ENCODE assay signal across 17 cellular contexts in genomic region chr10:63673246-63673645, GRCh38.
DNase-seq lines count a peak whose midpoint lies in the region; ATAC-seq and TF ChIP-seq lines count a peak whose summit lies in the region.
"Had no signal": no experiment of that assay in that cellular context is flagged by ENCODE, and none has a peak within 500 bp of the region (broad histone marks: within the 10 kb centered on the region; RNA-seq: fewer than 3 reads in every experiment).

No MANE protein-coding gene starts in this region.

- no peak overlapping the region for H3K4me2 ChIP-seq in neuronal stem cell (ENCODE audit: insufficient read depth, low read length, poor library complexity, severe bottlenecking)

- peak overlapping the region; percentile 40 for H2AK5ac ChIP-seq in neuronal stem cell (ENCODE audit: low read depth, low read length)

- no peak overlapping the region for H3K9ac ChIP-seq in neuronal stem cell (ENCODE audit: low read depth, low read length, poor library complexity)

- H2BK120ac ChIP-seq in neuronal stem cell (ENCODE audit: low read depth, low read length) = no peak overlapping the region

- H3K36me3 ChIP-seq in HEK293 (ENCODE audit: control insufficient read depth in 2 of 2, insufficient read depth in 1 of 2, low read length in 2 of 2) = no peaks in the 10 kb centered on the region
- H3K36me3 ChIP-seq in neuronal stem cell (replicated peaks in 1 of 2; ENCODE audit: control insufficient read depth in 2 of 2, insufficient read depth in 2 of 2, low read length in 2 of 2) = no peaks in the 10 kb centered on the region

- no peak overlapping the region for H3K4ac ChIP-seq in neuronal stem cell (ENCODE audit: low read length)

- no peak overlapping the region for H3K4me3 Mint-ChIP-seq in WTC11
- H3K4me3 Mint-ChIP-seq: CD8-positive, alpha-beta T cell; HFFc6 had no signal

- H3K79me1 ChIP-seq in neuronal stem cell (ENCODE audit: low read depth, low read length) = no peaks in the 10 kb centered on the region

- H3K23ac ChIP-seq in neuronal stem cell (ENCODE audit: low read depth, low read length, poor library complexity) = no peak overlapping the region

- CTCF ChIA-PET in HEK293 (lab: Yijun Ruan, JAX) = no interaction called here
- CTCF ChIA-PET in WTC11 (lab: Charles Lee) = no interaction called here

- H4K91ac ChIP-seq in neuronal stem cell (ENCODE audit: low read depth, low read length, poor library complexity) = no peak overlapping the region

- H3K27ac ChIP-seq in HEK293 (ENCODE audit: extremely low read depth, low read depth, low read length) = no peak overlapping the region
- no peak overlapping the region for H3K27ac ChIP-seq in epithelial cell of prostate
- no peak overlapping the region for H3K27ac ChIP-seq in neuronal stem cell (replicated peaks; ENCODE audit: low read length)

- H3K4me1 Mint-ChIP-seq in WTC11 = peaks cover 48% of the 10 kb centered on the region

- no peak for DNase-seq in WTC11 (ENCODE audit: low spot score)
- DNase-seq in epithelial cell of prostate (ENCODE audit: low read depth, low spot score) = peak; percentile 48
- DNase-seq in neuronal stem cell (ENCODE audit: low spot score) = no peak
- DNase-seq in activated CD4-positive, alpha-beta T cell treated with anti-CD3 and anti-CD28 coated beads, Interleukin-2, amount 50 U/mL, for 1 hour = no peak
- no peak for DNase-seq in hepatic stellate cell (ENCODE audit: low spot score)
- DNase-seq: ACHN; CD8-positive, alpha-beta T cell; GF-D8; GOT3; HFFc6; Karpas-422; NCI-H187 treated with DMSO at 0.1 percent for 48 hours; NCI-H446 treated with DMSO at 0.1 percent for 48 hours; NCI-H774; SIG-M5 had no signal

- H3K27me3 Mint-ChIP-seq in WTC11 (ENCODE audit: low read depth) = no peaks in the 10 kb centered on the region

- H2BK12ac ChIP-seq in neuronal stem cell (ENCODE audit: low read length) = no peak overlapping the region

- H3K27me3 ChIP-seq in neuronal stem cell (ENCODE audit: control insufficient read depth in 3 of 3, insufficient read depth in 3 of 3, low read depth in 1 of 3, low read length in 3 of 3) = no peaks in the 10 kb centered on the region

- H3K9me3 Mint-ChIP-seq in WTC11 = no peaks in the 10 kb centered on the region
- H3K9me3 Mint-ChIP-seq: CD8-positive, alpha-beta T cell; HFFc6 had no signal

- ATAC-seq in WTC11 = no peak
- ATAC-seq in HG03135 (IDR thresholded peaks at IDR 0.05; ENCODE audit: unreplicated experiment) = no peak
- ATAC-seq: CD8-positive, alpha-beta T cell had no signal

- H3K18ac ChIP-seq in neuronal stem cell (ENCODE audit: low read length) = no peak overlapping the region

- no peak overlapping the region for H4K8ac ChIP-seq in neuronal stem cell (ENCODE audit: low read depth, low read length)

- TF ChIP-seq CTCF in HEK293 (tag by site-specific recombination; IDR thresholded peaks at IDR 0.05) (no peak), WTC11 (IDR thresholded peaks at IDR 0.05) (no peak)

- H3K14ac ChIP-seq in neuronal stem cell (ENCODE audit: low read length) = no peak overlapping the region

- POLR2A ChIA-PET in HEK293 (lab: Yijun Ruan, JAX) = no interaction called here
- POLR2A ChIA-PET in WTC11 (lab: Charles Lee) = no interaction called here

- no peak overlapping the region for H2BK15ac ChIP-seq in neuronal stem cell (ENCODE audit: low read length)

- H3K36me3 Mint-ChIP-seq in WTC11 = no peaks in the 10 kb centered on the region
- H3K36me3 Mint-ChIP-seq: CD8-positive, alpha-beta T cell had no signal

- H2AFZ ChIP-seq in neuronal stem cell (ENCODE audit: low read length) = no peak overlapping the region

- H3K9me3 ChIP-seq in HEK293 (ENCODE audit: control insufficient read depth, insufficient read depth, low read depth, low read length) (no peaks in the 10 kb centered on the region), neuronal stem cell (replicated peaks in 1 of 2; ENCODE audit: control insufficient read depth in 2 of 2, insufficient read depth in 1 of 2, low read depth in 1 of 2, low read length in 2 of 2) (no peaks in the 10 kb centered on the region)

- H2BK5ac ChIP-seq in neuronal stem cell (ENCODE audit: low read length) = no peak overlapping the region

- H3K4me1 ChIP-seq in HEK293 (ENCODE audit: control insufficient read depth, insufficient read depth, low read length) (peaks cover 14% of the 10 kb centered on the region), neuronal stem cell (ENCODE audit: control insufficient read depth in 2 of 2, insufficient read depth in 1 of 2, low read depth in 1 of 2, low read length in 2 of 2) (peaks cover 0 to 8% of the 10 kb centered on the region in 2 donors)

- H3K4me3 ChIP-seq in HEK293 (ENCODE audit: low read depth, low read length) (no peak overlapping the region), neuronal stem cell (ENCODE audit: low read length in 2 of 2) (no peak overlapping the region)

- WGBS in neuronal stem cell (ENCODE audit: extremely low coverage in 2 of 2, insufficient read length in 2 of 2, insufficient replicate concordance in 1 of 2), 2 donors = no CpG with 5 or more reads among the region's 7 CpGs

- H3K27ac Mint-ChIP-seq in WTC11 = peak overlapping the region; percentile 21; the same call in 1 of the 2 replicates
- H3K27ac Mint-ChIP-seq: CD8-positive, alpha-beta T cell; HFFc6 had no signal

TF ChIP-seq in HEK293, 187 proteins besides CTCF, POLR2A, EP300 and RAD21:
- TF ChIP-seq SCRT1 (tag by site-specific recombination; IDR thresholded peaks at IDR 0.05; ENCODE audit: borderline replicate concordance) (peak; percentile 85), BCL11B (tag by site-specific recombination; IDR thresholded peaks at IDR 0.05; ENCODE audit: low read depth) (no peak), SCRT2 (tag by site-specific recombination; IDR thresholded peaks at IDR 0.05) (peak; percentile 92)

TF ChIP-seq in WTC11, 78 proteins besides CTCF, POLR2A, EP300 and RAD21:
- TF ChIP-seq MAX (CRISPR knock-in tag; IDR thresholded peaks at IDR 0.05) = no peak
